8 cellular contexts compared by ENCODE assay signal in the genomic region with DNA sequence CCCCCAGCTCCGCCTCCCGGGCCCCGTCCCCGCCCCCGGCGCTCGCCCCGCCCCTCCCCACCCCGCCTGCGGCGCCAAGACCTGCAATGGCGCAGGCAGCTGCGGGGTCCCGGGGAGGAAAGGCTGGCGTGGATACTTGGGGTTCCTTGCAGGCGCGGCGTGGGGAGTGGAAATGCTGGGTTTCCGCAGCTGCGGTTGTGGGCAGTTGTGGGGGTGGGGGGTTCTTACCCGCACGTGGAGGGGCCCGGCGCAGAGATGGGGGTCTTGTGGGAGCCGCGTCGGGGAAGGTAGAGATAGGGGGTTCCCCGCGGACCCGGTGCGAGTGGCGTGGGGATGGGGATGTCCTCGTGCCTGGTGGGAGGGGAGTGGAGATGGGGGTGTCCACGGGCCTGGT. TPM values are rescaled to one million over a fixed set of nuclear protein-coding genes. Genes with fewer than 3 reads are reported as not detected.
DNase-seq lines count a peak whose midpoint lies in the region; ATAC-seq and TF ChIP-seq lines count a peak whose summit lies in the region.

No MANE protein-coding gene starts in this region.

- peak; percentile 1 for ATAC-seq in GM19452 (IDR thresholded peaks at IDR 0.05; ENCODE audit: unreplicated experiment)
- ATAC-seq in left lobe of liver: peak; percentile 43

- intact Hi-C loops in ascending aorta (cut with DNase I) (loop anchor here (1.0 to 10.0 kb wide), 7 partner anchors 61 to 1475 kb away; partner anchors contain the start of genes DHRSX, PPP2R3B, SLC25A6 and ZBED1), tibial artery (cut with DNase I; ENCODE audit: low total_unique reads) (loop anchor here (2.0 to 10.0 kb wide), 4 partner anchors 61 to 1141 kb away; partner anchors contain the start of genes AKAP17A, GTPBP6 and SLC25A6)

- H3K4me1 ChIP-seq in ascending aorta: peaks cover 12 to 13% of the 10 kb centered on the region in 2 donors
- peaks cover 0 to 32% (median 22%) of the 10 kb centered on the region in 4 donors for H3K4me1 ChIP-seq in tibial artery

- H3K4me3 ChIP-seq in AG04449 (ENCODE audit: low read depth, low read length) (peak overlapping the region; percentile 75), ascending aorta (peak overlapping the region; percentile 89), tibial artery (peak overlapping the region; percentile 75 to 86)

- POLR2A ChIA-PET in AG04449 (lab: Yijun Ruan, JAX): no interaction called here

- CTCF ChIA-PET in AG04449 (lab: Yijun Ruan, JAX): no interaction called here

- H3K36me3 ChIP-seq in ascending aorta (no peaks in the 10 kb centered on the region), tibial artery (no peaks in the 10 kb centered on the region)

- H3K27me3 ChIP-seq in ascending aorta: no peaks in the 10 kb centered on the region
- no peaks in the 10 kb centered on the region for H3K27me3 ChIP-seq in tibial artery

- DNase-seq in AG04449 (ENCODE audit: low read depth, low spot score) (peak; percentile 7), HuH-7 (ENCODE audit: low spot score) (peak; percentile 61), ascending aorta (ENCODE audit: low spot score in 2 of 2) (no peak), left lobe of liver (ENCODE audit: low spot score) (no peak), tibial artery (peak in 1 of 2 donors; percentile 75), NAMALWA (ENCODE audit: low spot score) (no peak), cerebellar nuclear complex (lab: John Stamatoyannopoulos, UW) (no peak)

- no peak for TF ChIP-seq CTCF in AG04449 (IDR thresholded peaks at IDR 0.05; ENCODE audit: insufficient read depth, low read length, missing control alignments)
- no peak for TF ChIP-seq CTCF in ascending aorta (IDR thresholded peaks at IDR 0.05)
- no peak for TF ChIP-seq CTCF in tibial artery (IDR thresholded peaks at IDR 0.05)

- H3K9me3 ChIP-seq in ascending aorta (no peaks in the 10 kb centered on the region), tibial artery (no peaks in the 10 kb centered on the region)

- peak overlapping the region; percentile 92 to 95 for H3K27ac ChIP-seq in ascending aorta
- peak overlapping the region; percentile 87 to 94 for H3K27ac ChIP-seq in tibial artery

RNA-seq across cellular contexts. Expression of gene ASMTL, which starts 0.7 kb away (rescaled TPM):
- total RNA-seq in ascending aorta: 27.1 TPM
- 31.4 TPM for total RNA-seq in left lobe of liver

Comparison
In these comparisons a context has a peak if more than half of its experiments do, and no peak if none do; other contexts are left out.
1. DNase-seq: peak in AG04449 (single experiment) and HuH-7 (single experiment); none in ascending aorta (0 of 2), left lobe of liver (single experiment), NAMALWA (single experiment) and cerebellar nuclear complex (0 of 2).
2. Peak in every context shown above with its lines, with median percentiles within 50 percentile points of each other: H3K4me3 ChIP-seq.